In genomic region chr2:96144481-96145027, GRCh38 we compare ENCODE assay signal across 8 cellular contexts. TPM values are rescaled to one million over a fixed set of nuclear protein-coding genes. Genes with fewer than 3 reads are reported as not detected.
A peak's percentile ranks its signal among the peaks of the same experiment; 100 is the strongest.
DNase-seq lines count a peak whose midpoint lies in the region; ATAC-seq and TF ChIP-seq lines count a peak whose summit lies in the region.

No MANE protein-coding gene starts in this region.

- DNase-seq in DMS 273 (lab: John Stamatoyannopoulos, UW; ENCODE audit: unreplicated experiment), result peak; percentile 72
- no peak for DNase-seq in DMS 273 treated with DMSO at 0.1 percent for 48 hours (lab: John Stamatoyannopoulos, UW)
- peak; percentile 21 for DNase-seq in T follicular helper cell (ENCODE audit: low read depth)
- peak; percentile 75 for DNase-seq in chondrocyte (ENCODE audit: low spot score)
- DNase-seq in natural killer cell, result peak; percentile 47
- no peak for DNase-seq in occipital lobe (lab: John Stamatoyannopoulos, UW)
- DNase-seq in middle frontal gyrus (ENCODE audit: extremely low spot score, low spot score), result no peak

- H3K36me3 Mint-ChIP-seq in chondrocyte (ENCODE audit: low read depth), result no peaks in the 10 kb centered on the region
- H3K36me3 Mint-ChIP-seq in natural killer cell, result no peaks in the 10 kb centered on the region

- ATAC-seq in natural killer cell (no peak), GM21390 (IDR thresholded peaks at IDR 0.05; ENCODE audit: unreplicated experiment) (no peak)

- H3K27ac Mint-ChIP-seq in chondrocyte (ENCODE audit: unreplicated experiment) (no peak overlapping the region), natural killer cell (peak overlapping the region; percentile 87 to 94)

- intact Hi-C loops in natural killer cell (cut with micrococcal nuclease), result loop anchor here (1.0 to 5.0 kb wide), 5 partner anchors 19 to 393 kb away; partner anchors contain the start of genes ARID5A, SNRNP200, STARD7 and TMEM127

- H3K4me1 Mint-ChIP-seq in chondrocyte (ENCODE audit: low read depth), result peaks cover 12% of the 10 kb centered on the region
- peaks cover 30 to 64% of the 10 kb centered on the region in 2 donors for H3K4me1 Mint-ChIP-seq in natural killer cell

- H3K9me3 Mint-ChIP-seq in chondrocyte (ENCODE audit: low read depth) (no peaks in the 10 kb centered on the region), natural killer cell (no peaks in the 10 kb centered on the region)

- TF ChIP-seq CTCF in chondrocyte (IDR thresholded peaks at IDR 0.05) (no peak), natural killer cell (IDR thresholded peaks at IDR 0.05) (no peak)

- H3K4me3 Mint-ChIP-seq in chondrocyte (ENCODE audit: unreplicated experiment) (peak overlapping the region; percentile 67), natural killer cell (peak overlapping the region; percentile 94)

- H3K27me3 Mint-ChIP-seq in chondrocyte (ENCODE audit: low read depth) (peaks cover 2% of the 10 kb centered on the region), natural killer cell (ENCODE audit: low read depth in 2 of 2) (no peaks in the 10 kb centered on the region)

RNA-seq across cellular contexts. Expression of gene DUSP2, which starts 0.7 kb away (rescaled TPM):
- total RNA-seq in chondrocyte, result 0.31 to 1.3 TPM (median 1.1 TPM) in 3 replicates
- 100 to 1,000 TPM; 300 to 564 (median 432) TPM for total RNA-seq in natural killer cell
- 7.3 TPM for total RNA-seq in occipital lobe

RNA-seq across cellular contexts. Expression of gene ASTL, which starts 6.3 kb away (rescaled TPM):
- not detected in 3 replicates for total RNA-seq in chondrocyte
- total RNA-seq in natural killer cell, result 10 to 100 TPM in 1 of 3 donors, 1 to 10 TPM in 2; 5.5 to 11.3 (median 8.8) TPM
- not detected for total RNA-seq in occipital lobe

RNA-seq across cellular contexts. Expression of gene ADRA2B, which starts 28.2 kb away (rescaled TPM):
- total RNA-seq in chondrocyte (0.07 TPM in 1 of 3 replicates, not detected in the others), natural killer cell (1 to 10 TPM in 1 of 3 donors, under 1 TPM in 2; 0.18 to 1.3 (median 0.38) TPM), occipital lobe (not detected)

Comparison
In these comparisons a context has a peak if more than half of its experiments do, and no peak if none do; other contexts are left out.
1. DNase-seq: peak in DMS 273 (single experiment), T follicular helper cell (single experiment), chondrocyte (single experiment) and natural killer cell (single experiment); none in DMS 273 treated with DMSO at 0.1 percent for 48 hours (single experiment), occipital lobe (single experiment) and middle frontal gyrus (single experiment).
2. RNA of gene DUSP2, which starts 0.7 kb away (total RNA-seq): 300 to 564 TPM in natural killer cell; 7.3 TPM in occipital lobe (single experiment) and 0.31 to 1.3 TPM in chondrocyte; every median in the first group is over 10 times any median in the second.